Comparison of ENCODE assay signal across 10 cellular contexts in the genomic region with DNA sequence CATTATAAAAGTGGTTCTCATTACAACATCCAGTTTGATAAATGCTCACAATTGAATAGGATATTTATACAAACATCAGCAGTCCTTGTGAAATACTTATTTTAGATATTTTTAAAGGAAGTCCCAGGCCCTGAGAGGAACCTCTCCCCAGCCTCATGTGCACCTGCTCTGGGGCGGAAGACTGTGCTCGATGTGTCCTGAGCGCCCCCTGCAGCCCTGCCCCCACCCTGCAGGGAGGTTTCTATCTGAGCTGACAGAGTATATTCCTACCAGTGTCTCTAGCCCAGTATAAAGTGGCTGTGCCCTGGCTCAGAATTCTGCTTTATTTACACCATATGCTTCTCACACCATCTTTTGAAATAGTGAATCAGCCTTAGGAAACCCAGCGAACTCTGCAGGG.
DNase-seq lines count a peak whose midpoint lies in the region; ATAC-seq and TF ChIP-seq lines count a peak whose summit lies in the region.
"Had no signal": no experiment of that assay in that cellular context is flagged by ENCODE, and none has a peak within 500 bp of the region (broad histone marks: within the 10 kb centered on the region; RNA-seq: fewer than 3 reads in every experiment).

No MANE protein-coding gene starts in this region.

- H3K18ac ChIP-seq in trophoblast cell (ENCODE audit: low read length), result no peak overlapping the region

- no peak overlapping the region for H3K14ac ChIP-seq in trophoblast cell (ENCODE audit: low read length)

- H4K8ac ChIP-seq in trophoblast cell (ENCODE audit: low read depth, low read length), result no peak overlapping the region

- H3K4me2 ChIP-seq in trophoblast cell (ENCODE audit: low read length), result no peak overlapping the region

- no peak overlapping the region for H3K4ac ChIP-seq in trophoblast cell (ENCODE audit: low read depth, low read length)

- TF ChIP-seq EP300 in suprapubic skin (IDR thresholded peaks at IDR 0.05), result no peak

- H3K36me3 ChIP-seq in trophoblast cell (ENCODE audit: control insufficient read depth in 1 of 2, insufficient read depth in 2 of 2, low read length in 2 of 2) (no peaks in the 10 kb centered on the region), suprapubic skin (no peaks in the 10 kb centered on the region)
- H3K36me3 ChIP-seq: HAP-1, SJCRH30 had no signal

- peak overlapping the region; percentile 52 for H3K9ac ChIP-seq in trophoblast cell (ENCODE audit: low read length)

- no peak overlapping the region for H3K4me3 Mint-ChIP-seq in activated CD4-positive, alpha-beta T cell treated with anti-CD3 and anti-CD28 coated beads, Interleukin-2, amount 10 ng/mL, durations not matched to agents 24 days and 14 days

- H2BK5ac ChIP-seq in trophoblast cell (ENCODE audit: low read depth, low read length, poor library complexity), result no peak overlapping the region

- intact Hi-C loops in activated CD4-positive, alpha-beta T cell treated with anti-CD3 and anti-CD28 coated beads, Interleukin-2, amount 10 ng/mL, durations not matched to agents 24 days and 14 days (cut with micrococcal nuclease), result no loop called here

- no peak for TF ChIP-seq POLR2A in suprapubic skin (IDR thresholded peaks at IDR 0.05)

- H3K4me3 ChIP-seq in trophoblast cell (ENCODE audit: low read depth, low read length) (no peak overlapping the region), suprapubic skin (no peak overlapping the region)
- H3K4me3 ChIP-seq: HAP-1, SJCRH30 had no signal

- peaks cover 23% of the 10 kb centered on the region for H3K27me3 Mint-ChIP-seq in activated CD4-positive, alpha-beta T cell treated with anti-CD3 and anti-CD28 coated beads, Interleukin-2, amount 10 ng/mL, durations not matched to agents 24 days and 14 days

- H2AFZ ChIP-seq in trophoblast cell (ENCODE audit: insufficient read depth, low read length, poor library complexity), result no peak overlapping the region

- no CpG with 5 or more reads among the region's 4 CpGs for WGBS in trophoblast cell (ENCODE audit: extremely low coverage, insufficient coverage, insufficient read length)
- 43% methylated on average over 4 of the region's 4 CpGs for WGBS in suprapubic skin

- no peak overlapping the region for H2BK120ac ChIP-seq in trophoblast cell (ENCODE audit: insufficient read depth, low read length, poor library complexity)

- H3K36me3 Mint-ChIP-seq in activated CD4-positive, alpha-beta T cell treated with anti-CD3 and anti-CD28 coated beads, Interleukin-2, amount 10 ng/mL, durations not matched to agents 24 days and 14 days (ENCODE audit: low read depth), result no peaks in the 10 kb centered on the region

- H3K4me1 Mint-ChIP-seq in activated CD4-positive, alpha-beta T cell treated with anti-CD3 and anti-CD28 coated beads, Interleukin-2, amount 10 ng/mL, durations not matched to agents 24 days and 14 days, result peaks cover 16% of the 10 kb centered on the region

- ATAC-seq in HG03342 (IDR thresholded peaks at IDR 0.05; ENCODE audit: unreplicated experiment) (peak; percentile 44), GM18870 (IDR thresholded peaks at IDR 0.05; ENCODE audit: unreplicated experiment) (no peak)

- no peak overlapping the region for H2AK5ac ChIP-seq in trophoblast cell (ENCODE audit: low read length)

- H3K4me1 ChIP-seq in trophoblast cell (ENCODE audit: control insufficient read depth in 1 of 2, insufficient read depth in 2 of 2, low read length in 2 of 2) (no peaks in the 10 kb centered on the region), suprapubic skin (no peaks in the 10 kb centered on the region)
- H3K4me1 ChIP-seq: HAP-1, SJCRH30 had no signal

- H3K79me1 ChIP-seq in trophoblast cell (ENCODE audit: low read length), result no peaks in the 10 kb centered on the region

- H4K12ac ChIP-seq in trophoblast cell (ENCODE audit: low read depth, low read length), result no peak overlapping the region

- H4K91ac ChIP-seq in trophoblast cell (ENCODE audit: low read depth, low read length), result no peak overlapping the region

- no peak for TF ChIP-seq CTCF in suprapubic skin (IDR thresholded peaks at IDR 0.05)

- no peak overlapping the region for H2BK12ac ChIP-seq in trophoblast cell (ENCODE audit: low read length)

- H3K27ac Mint-ChIP-seq in activated CD4-positive, alpha-beta T cell treated with anti-CD3 and anti-CD28 coated beads, Interleukin-2, amount 10 ng/mL, durations not matched to agents 24 days and 14 days, result no peak overlapping the region

- H3K9me3 ChIP-seq in trophoblast cell (ENCODE audit: insufficient read depth, low read depth, low read length) (peaks cover 31% of the 10 kb centered on the region), suprapubic skin (no peaks in the 10 kb centered on the region)
- H3K9me3 ChIP-seq: HAP-1, SJCRH30 had no signal

- no peak overlapping the region for H3K27ac ChIP-seq in trophoblast cell (ENCODE audit: low read depth, low read length)
- H3K27ac ChIP-seq in suprapubic skin, result no peak overlapping the region
- H3K27ac ChIP-seq: SJCRH30 had no signal

- H3K79me2 ChIP-seq in trophoblast cell (ENCODE audit: control insufficient read depth, insufficient read depth, low read length, poor library complexity), result no peaks in the 10 kb centered on the region

- no peak overlapping the region for H3K23ac ChIP-seq in trophoblast cell (ENCODE audit: low read length)

- H3K9me3 Mint-ChIP-seq in activated CD4-positive, alpha-beta T cell treated with anti-CD3 and anti-CD28 coated beads, Interleukin-2, amount 10 ng/mL, durations not matched to agents 24 days and 14 days, result no peaks in the 10 kb centered on the region

- H3K27me3 ChIP-seq in trophoblast cell (ENCODE audit: insufficient read depth, low read length) (no peaks in the 10 kb centered on the region), suprapubic skin (peaks cover 8% of the 10 kb centered on the region)
- H3K27me3 ChIP-seq: SJCRH30 had no signal

- DNase-seq in NCI-H1436 (lab: John Stamatoyannopoulos, UW) (peak; percentile 53), NCI-H1436 treated with DMSO at 0.1 percent for 48 hours (lab: John Stamatoyannopoulos, UW) (no peak), trophoblast cell (no peak), suprapubic skin (ENCODE audit: low spot score in 2 of 2) (no peak), RKO (ENCODE audit: low spot score) (no peak)
- DNase-seq in activated CD4-positive, alpha-beta T cell treated with anti-CD3 and anti-CD28 coated beads, Interleukin-2, amount 10 ng/mL, durations not matched to agents 24 days and 14 days, result peak; percentile 76

Comparison
In these comparisons a context has a peak if more than half of its experiments do, and no peak if none do; other contexts are left out.
1. DNase-seq: peak in NCI-H1436 (single experiment) and activated CD4-positive, alpha-beta T cell treated with anti-CD3 and anti-CD28 coated beads, Interleukin-2, amount 10 ng/mL, durations not matched to agents 24 days and 14 days (single experiment); none in NCI-H1436 treated with DMSO at 0.1 percent for 48 hours (single experiment), trophoblast cell (0 of 2), suprapubic skin (0 of 2) and RKO (single experiment).